Comparison of ENCODE assay signal across 8 cellular contexts in the genomic region with DNA sequence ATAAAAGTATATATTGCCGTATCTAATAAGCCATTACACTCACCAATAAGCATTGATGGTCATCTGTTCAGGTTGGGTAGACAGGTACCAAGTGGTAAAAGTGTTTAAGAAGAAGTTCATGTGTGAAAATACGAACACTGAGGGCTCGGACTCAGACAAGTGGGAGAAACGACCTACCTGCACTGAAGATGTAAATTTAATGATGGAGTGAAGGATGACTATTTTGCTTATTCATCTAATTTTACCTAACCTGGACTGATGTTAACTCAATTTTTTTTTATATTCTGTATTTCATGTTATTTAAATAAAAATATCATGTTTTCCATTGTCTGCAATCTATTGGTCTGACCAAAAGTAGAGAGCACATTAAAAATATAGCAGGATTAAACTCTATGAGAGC.
"Had no signal": no experiment of that assay in that cellular context is flagged by ENCODE, and none has a peak within 500 bp of the region (broad histone marks: within the 10 kb centered on the region; RNA-seq: fewer than 3 reads in every experiment).

No MANE protein-coding gene starts in this region.

- H3K4me3 ChIP-seq: K562 had no signal

- H3K4me1 Mint-ChIP-seq: IgD-negative memory B cell had no signal

- H3K9ac ChIP-seq: KMS-11 had no signal

- ATAC-seq: K562 had no signal

- DNase-seq: IMR-90, KBM-7, KG1 had no signal

- H3K4me2 ChIP-seq: KMS-11 had no signal

- H3K27me3 Mint-ChIP-seq: IgD-negative memory B cell had no signal

- H3K27ac ChIP-seq: HL-60, KMS-11 had no signal

- H3K27ac Mint-ChIP-seq: IgD-negative memory B cell had no signal

- H3K4me3 Mint-ChIP-seq: IgD-negative memory B cell had no signal

- FAIRE-seq: HTR-8/SVneo, K562 had no signal

- H3K36me3 Mint-ChIP-seq: IgD-negative memory B cell had no signal

- H3K9me3 Mint-ChIP-seq: IgD-negative memory B cell had no signal
